Comparison of ENCODE assay signal across 8 cellular contexts in genomic region chr20:31604567-31605030, GRCh38. TPM values are rescaled to one million over a fixed set of nuclear protein-coding genes. Genes with fewer than 3 reads are reported as not detected.
DNase-seq lines count a peak whose midpoint lies in the region; ATAC-seq and TF ChIP-seq lines count a peak whose summit lies in the region.

No MANE protein-coding gene starts in this region.

- no peak overlapping the region for H2BK120ac ChIP-seq in mesendoderm (ENCODE audit: low read depth, low read length)

- no peak overlapping the region for H2BK15ac ChIP-seq in mesendoderm (replicated peaks; ENCODE audit: low read depth)

- H3K4ac ChIP-seq in mesendoderm (ENCODE audit: low read depth, low read length), result peak overlapping the region; percentile 84

- peak overlapping the region; percentile 81 for H3K56ac ChIP-seq in mesendoderm (ENCODE audit: low read length)

- peak overlapping the region; percentile 58 for H3K4me2 ChIP-seq in mesendoderm (ENCODE audit: low read length)

- peaks cover 26% of the 10 kb centered on the region for H3K79me2 ChIP-seq in mesendoderm (ENCODE audit: control insufficient read depth, insufficient read depth, low read length)

- ATAC-seq in body of pancreas (peak; percentile 5), aorta (ENCODE audit: low FRiP score) (no peak), GM18502 (IDR thresholded peaks at IDR 0.05; ENCODE audit: poor library complexity, unreplicated experiment) (no peak)

- no peak overlapping the region for H2AK5ac ChIP-seq in mesendoderm (ENCODE audit: low read length)

- no peaks in the 10 kb centered on the region for H3K9me3 ChIP-seq in left ventricle myocardium inferior (replicated peaks)
- no peaks in the 10 kb centered on the region for H3K9me3 ChIP-seq in body of pancreas
- H3K9me3 ChIP-seq in aorta (ENCODE audit: control insufficient read depth, low read length), result no peaks in the 10 kb centered on the region

- no peak for TF ChIP-seq POLR2A in body of pancreas (IDR thresholded peaks at IDR 0.05)

- H3K27me3 ChIP-seq in left ventricle myocardium inferior (ENCODE audit: low read depth) (peaks cover 4% of the 10 kb centered on the region), body of pancreas (no peaks in the 10 kb centered on the region), mesendoderm (ENCODE audit: insufficient read depth, low read length, poor library complexity) (no peaks in the 10 kb centered on the region), aorta (ENCODE audit: control insufficient read depth in 1 of 2, insufficient read depth in 2 of 2, low read length in 1 of 2) (no peaks in the 10 kb centered on the region)

- H3K27ac ChIP-seq in left ventricle myocardium inferior (replicated peaks), result peak overlapping the region; percentile 93
- H3K27ac ChIP-seq in body of pancreas, result peak overlapping the region; percentile 44 to 76 (median 66)
- H3K27ac ChIP-seq in mesendoderm (ENCODE audit: low read depth, low read length), result peak overlapping the region; percentile 93
- peak overlapping the region; percentile 34 to 91 for H3K27ac ChIP-seq in aorta (ENCODE audit: low read depth in 1 of 2, low read length in 2 of 2)

- H2BK5ac ChIP-seq in mesendoderm (ENCODE audit: low read length), result peak overlapping the region; percentile 15

- peak overlapping the region; percentile 87 for H3K9ac ChIP-seq in mesendoderm (ENCODE audit: low read length)

- H4K5ac ChIP-seq in mesendoderm (ENCODE audit: low read length), result no peak overlapping the region

- H3K23ac ChIP-seq in mesendoderm (ENCODE audit: low read length), result peak overlapping the region; percentile 48

- TF ChIP-seq CTCF in left ventricle myocardium inferior (IDR thresholded peaks at IDR 0.05; ENCODE audit: borderline replicate concordance) (no peak), body of pancreas (IDR thresholded peaks at IDR 0.05) (no peak)

- H3K4me1 ChIP-seq in left ventricle myocardium inferior, result peaks cover 58% of the 10 kb centered on the region
- peaks cover 61% of the 10 kb centered on the region for H3K4me1 ChIP-seq in body of pancreas
- H3K4me1 ChIP-seq in mesendoderm (ENCODE audit: control insufficient read depth, low read depth, low read length), result peaks cover 3% of the 10 kb centered on the region
- H3K4me1 ChIP-seq in aorta (ENCODE audit: control insufficient read depth in 1 of 2, insufficient read depth in 2 of 2, low read length in 2 of 2), result no peaks in the 10 kb centered on the region

- H3K4me3 ChIP-seq in left ventricle myocardium inferior, result peak overlapping the region; percentile 78
- H3K4me3 ChIP-seq in body of pancreas, result no peak overlapping the region
- H3K4me3 ChIP-seq in mesendoderm (ENCODE audit: low read length), result peak overlapping the region; percentile 73
- peak overlapping the region; percentile 34 to 56 for H3K4me3 ChIP-seq in aorta (ENCODE audit: low read length in 2 of 2)

- H3K36me3 ChIP-seq in left ventricle myocardium inferior (no peaks in the 10 kb centered on the region), body of pancreas (replicated peaks in 1 of 2; ENCODE audit: insufficient read depth in 1 of 2, low read depth in 2 of 2) (no peaks in the 10 kb centered on the region), mesendoderm (ENCODE audit: control insufficient read depth, insufficient read depth, low read length) (no peaks in the 10 kb centered on the region), aorta (ENCODE audit: control insufficient read depth in 1 of 2, insufficient read depth in 2 of 2, low read length in 1 of 2) (no peaks in the 10 kb centered on the region)

- WGBS in body of pancreas, 2 donors, result 1 to 3% methylated on average over 14 of the region's 14 CpGs
- WGBS in mesendoderm (ENCODE audit: extremely low coverage, insufficient coverage, low lambda C conversion rate), result no CpG with 5 or more reads among the region's 14 CpGs
- 0 to 1% methylated on average over 14 of the region's 14 CpGs for WGBS in aorta, 2 donors

- intact Hi-C loops in left ventricle myocardium inferior (cut with micrococcal nuclease) (loop anchor here (2.0 kb wide), 1 partner anchor 32 kb away; no protein-coding TSS in a partner anchor), cardiac septum (cut with DNase I) (no loop called here), body of pancreas (cut with DNase I) (no loop called here), aorta (cut with DNase I) (loop anchor here in 1 of 2 donors (2.0 kb wide), 1 partner anchor 32 kb away; no protein-coding TSS in a partner anchor)

- no peak for DNase-seq in left ventricle myocardium inferior
- DNase-seq in cardiac septum (ENCODE audit: low spot score), result no peak
- no peak for DNase-seq in body of pancreas
- no peak for DNase-seq in mesendoderm
- no peak for DNase-seq in aorta
- DNase-seq in NCI-H1417 treated with DMSO at 0.1 percent for 48 hours (lab: John Stamatoyannopoulos, UW), result no peak
- DNase-seq in activated effector memory CD4-positive, alpha-beta T cell treated with Interleukin-2 at 50 U/mL for 16 hours, result no peak

- peak overlapping the region; percentile 85 for H3K18ac ChIP-seq in mesendoderm (ENCODE audit: low read length)

- no peak overlapping the region for H4K8ac ChIP-seq in mesendoderm (ENCODE audit: low read depth, low read length)

- peaks cover 2% of the 10 kb centered on the region for H3K79me1 ChIP-seq in mesendoderm (ENCODE audit: low read length)

RNA-seq across cellular contexts. Expression of gene ID1, which starts 0.5 kb away (rescaled TPM):
- total RNA-seq in left ventricle myocardium inferior (91.5 TPM), cardiac septum (163 TPM), body of pancreas (100 to 1,000 TPM; 169 to 245 TPM), aorta (100 to 1,000 TPM; 170 to 396 TPM)
- 298 TPM for polyA plus RNA-seq in mesendoderm (2013, experiment 1 of 2)
- 282 TPM for polyA plus RNA-seq in mesendoderm (2013, experiment 2 of 2)
- 100 to 1,000 TPM; 163 to 382 TPM for polyA plus RNA-seq in aorta

RNA-seq across cellular contexts. Expression of gene COX4I2, which starts 33.1 kb away (rescaled TPM):
- total RNA-seq in left ventricle myocardium inferior, result 7.6 TPM
- total RNA-seq in cardiac septum, result 11.3 TPM
- not detected for total RNA-seq in body of pancreas
- polyA plus RNA-seq in mesendoderm (2013, experiment 1 of 2), result 0.06 TPM
- polyA plus RNA-seq in mesendoderm (2013, experiment 2 of 2), result not detected
- 1 to 10 TPM; 5.2 to 9.5 TPM for total RNA-seq in aorta
- 1 to 10 TPM in 1 of 2 donors, not detected in 1; 2.0 TPM for polyA plus RNA-seq in aorta

Comparison
In these comparisons a context has a peak if more than half of its experiments do, and no peak if none do; other contexts are left out.
1. H3K4me3 ChIP-seq: peak in left ventricle myocardium inferior (single experiment), mesendoderm (single experiment) and aorta (2 of 2); none in body of pancreas (0 of 2).
2. Peak in every context shown above with its lines, with median percentiles within 50 percentile points of each other: H3K27ac ChIP-seq.